ENCODE assay signal across 1 cellular context in genomic region chr9:92324451-92324850, GRCh38.
TF ChIP-seq lines count a peak whose summit lies in the region.

No MANE protein-coding gene starts in this region.

TF ChIP-seq in endothelial cell of umbilical vein, 7 proteins besides CTCF, POLR2A, EP300 and RAD21 (continued from another document):
- TF ChIP-seq EZH2 (IDR thresholded peaks at IDR 0.05; ENCODE audit: borderline replicate concordance, low read depth, low read length, severe bottlenecking) (no peak), GATA2 (IDR thresholded peaks at IDR 0.05; ENCODE audit: insufficient read depth, insufficient read length, low read depth, low read length) (no peak), JUN (IDR thresholded peaks at IDR 0.05; ENCODE audit: borderline replicate concordance, insufficient read depth, insufficient read length, low read depth) (no peak), MAX (IDR thresholded peaks at IDR 0.05; ENCODE audit: insufficient read depth, insufficient read length) (no peak), FOS (IDR thresholded peaks at IDR 0.05; ENCODE audit: borderline replicate concordance, insufficient read depth, low read length) (no peak), MYC (IDR thresholded peaks at IDR 0.05; ENCODE audit: low read depth, low read length) (no peak)
